9 cellular contexts compared by ENCODE assay signal in genomic region chr19:35774274-35775045, GRCh38. TPM values are rescaled to one million over a fixed set of nuclear protein-coding genes. Genes with fewer than 3 reads are reported as not detected.
DNase-seq lines count a peak whose midpoint lies in the region; FAIRE-seq and TF ChIP-seq lines count a peak whose summit lies in the region.
"Had no signal": no experiment of that assay in that cellular context is flagged by ENCODE, and none has a peak within 500 bp of the region (broad histone marks: within the 10 kb centered on the region; RNA-seq: fewer than 3 reads in every experiment).

No MANE protein-coding gene starts in this region.

- no peaks in the 10 kb centered on the region for H3K9me3 ChIP-seq in kidney (ENCODE audit: control insufficient read depth in 1 of 2, low read length in 2 of 2)

- H3K27me3 Mint-ChIP-seq in activated naive CD4-positive, alpha-beta T cell treated with anti-CD3 and anti-CD28 coated beads, Interleukin-2, amount 10 ng/mL, durations not matched to agents 7 days and 5 days, result no peaks in the 10 kb centered on the region
- no peaks in the 10 kb centered on the region for H3K27me3 Mint-ChIP-seq in activated CD4-positive, alpha-beta memory T cell treated with anti-CD3 and anti-CD28 coated beads for 36 hours
- no peaks in the 10 kb centered on the region for H3K27me3 Mint-ChIP-seq in type B pancreatic cell

- DNase-seq in activated naive CD4-positive, alpha-beta T cell treated with anti-CD3 and anti-CD28 coated beads, Interleukin-2, amount 10 ng/mL, durations not matched to agents 7 days and 5 days, result no peak
- DNase-seq in activated naive CD4-positive, alpha-beta T cell treated with Interleukin-2 at 50 U/mL for 16 hours, result no peak
- no peak for DNase-seq in activated CD4-positive, alpha-beta memory T cell treated with anti-CD3 and anti-CD28 coated beads for 36 hours
- DNase-seq in kidney (no peak), type B pancreatic cell (ENCODE audit: extremely low spot score, unreplicated experiment) (no peak), NCI-H1092 treated with DMSO at 0.1 percent for 48 hours (lab: John Stamatoyannopoulos, UW) (no peak), DMS 273 (lab: John Stamatoyannopoulos, UW; ENCODE audit: unreplicated experiment) (no peak)
- DNase-seq in activated CD4-positive, alpha-beta T cell treated with anti-CD3 and anti-CD28 coated beads for 4 hours, result no peak

- H3K36me3 Mint-ChIP-seq in activated naive CD4-positive, alpha-beta T cell treated with anti-CD3 and anti-CD28 coated beads, Interleukin-2, amount 10 ng/mL, durations not matched to agents 7 days and 5 days, result peaks cover 22% of the 10 kb centered on the region
- no peaks in the 10 kb centered on the region for H3K36me3 Mint-ChIP-seq in activated CD4-positive, alpha-beta memory T cell treated with anti-CD3 and anti-CD28 coated beads for 36 hours
- no peaks in the 10 kb centered on the region for H3K36me3 Mint-ChIP-seq in type B pancreatic cell

- no peak for FAIRE-seq in kidney (lab: Jason Lieb, UNC)

- TF ChIP-seq CTCF in kidney (IDR thresholded peaks at IDR 0.05; ENCODE audit: borderline replicate concordance, extremely low read depth, insufficient read depth) (no peak), type B pancreatic cell (conservative IDR thresholded peaks at IDR 0.05) (no peak)

- peaks cover 31% of the 10 kb centered on the region for H3K4me1 Mint-ChIP-seq in activated naive CD4-positive, alpha-beta T cell treated with anti-CD3 and anti-CD28 coated beads, Interleukin-2, amount 10 ng/mL, durations not matched to agents 7 days and 5 days
- H3K4me1 Mint-ChIP-seq in activated CD4-positive, alpha-beta memory T cell treated with anti-CD3 and anti-CD28 coated beads for 36 hours (ENCODE audit: low read depth), result peaks cover 15% of the 10 kb centered on the region
- H3K4me1 Mint-ChIP-seq in type B pancreatic cell (ENCODE audit: unreplicated experiment), result peaks cover 34% of the 10 kb centered on the region

- CTCF ChIA-PET in activated naive CD4-positive, alpha-beta T cell treated with anti-CD3 and anti-CD28 coated beads, Interleukin-2, amount 10 ng/mL, durations not matched to agents 7 days and 5 days (lab: Charles Lee), result no interaction called here
- CTCF ChIA-PET in activated CD4-positive, alpha-beta memory T cell treated with anti-CD3 and anti-CD28 coated beads for 36 hours (lab: Charles Lee), result interaction anchor here (0.6 to 0.7 kb wide), 2 partner anchors 26 to 213 kb away, joined by 3 read pairs; partner anchors contain the start of gene LIN37

- H3K4me1 ChIP-seq in kidney (ENCODE audit: control insufficient read depth in 1 of 2, insufficient read depth in 1 of 2, low read depth in 1 of 2, low read length in 2 of 2), result peaks cover 3 to 4% of the 10 kb centered on the region in 2 donors

- no peaks in the 10 kb centered on the region for H3K9me3 Mint-ChIP-seq in activated naive CD4-positive, alpha-beta T cell treated with anti-CD3 and anti-CD28 coated beads, Interleukin-2, amount 10 ng/mL, durations not matched to agents 7 days and 5 days
- no peaks in the 10 kb centered on the region for H3K9me3 Mint-ChIP-seq in activated CD4-positive, alpha-beta memory T cell treated with anti-CD3 and anti-CD28 coated beads for 36 hours
- H3K9me3 Mint-ChIP-seq in type B pancreatic cell, result no peaks in the 10 kb centered on the region

- H3K4me3 Mint-ChIP-seq in activated naive CD4-positive, alpha-beta T cell treated with anti-CD3 and anti-CD28 coated beads, Interleukin-2, amount 10 ng/mL, durations not matched to agents 7 days and 5 days, result peak overlapping the region; percentile 81
- H3K4me3 Mint-ChIP-seq in activated CD4-positive, alpha-beta memory T cell treated with anti-CD3 and anti-CD28 coated beads for 36 hours, result peak overlapping the region; percentile 71
- peak overlapping the region; percentile 87 for H3K4me3 Mint-ChIP-seq in type B pancreatic cell

- H3K36me3 ChIP-seq in kidney (ENCODE audit: control insufficient read depth in 1 of 2, insufficient read depth in 2 of 2, low read length in 2 of 2), result no peaks in the 10 kb centered on the region

- no peak overlapping the region for H3K27ac ChIP-seq in kidney (ENCODE audit: low read depth in 2 of 2, low read length in 2 of 2)

- H3K9ac ChIP-seq in kidney (ENCODE audit: low read length in 2 of 2), result no peak overlapping the region

- no peak overlapping the region for H3K27ac Mint-ChIP-seq in activated naive CD4-positive, alpha-beta T cell treated with anti-CD3 and anti-CD28 coated beads, Interleukin-2, amount 10 ng/mL, durations not matched to agents 7 days and 5 days
- H3K27ac Mint-ChIP-seq in activated CD4-positive, alpha-beta memory T cell treated with anti-CD3 and anti-CD28 coated beads for 36 hours, result no peak overlapping the region
- H3K27ac Mint-ChIP-seq in type B pancreatic cell, result peak overlapping the region; percentile 78

- intact Hi-C loops in activated CD4-positive, alpha-beta memory T cell treated with anti-CD3 and anti-CD28 coated beads for 36 hours (cut with micrococcal nuclease), result loop anchor here (1.0 to 2.0 kb wide), 4 partner anchors 16 to 62 kb away; partner anchors contain the start of genes LIN37, PROSER3, PSENEN and U2AF1L4
- intact Hi-C loops in kidney (cut with DNase I), result no loop called here

- POLR2A ChIA-PET in activated CD4-positive, alpha-beta memory T cell treated with anti-CD3 and anti-CD28 coated beads for 36 hours (lab: Charles Lee), result interaction anchor here (0.8 kb wide), 1 partner anchor 131 kb away, joined by 3 read pairs; no protein-coding TSS in a partner anchor

- peak overlapping the region; percentile 46 to 56 for H3K4me3 ChIP-seq in kidney (ENCODE audit: low read length in 2 of 2)

RNA-seq across cellular contexts. Expression of gene ARHGAP33, which starts 0.9 kb away (rescaled TPM):
- total RNA-seq in activated CD4-positive, alpha-beta memory T cell treated with anti-CD3 and anti-CD28 coated beads for 36 hours, result 10 to 100 TPM; 35.0 to 39.3 TPM
- total RNA-seq in kidney (18.5 TPM), type B pancreatic cell (ENCODE audit: low replicate concordance) (16.3 and 71.8 TPM in 2 replicates)
- polyA plus RNA-seq in kidney (ENCODE audit: insufficient read depth, low read depth, low replicate concordance), result 5.6 TPM

RNA-seq across cellular contexts. Expression of gene PROSER3, which starts 16.5 kb away (rescaled TPM):
- 10 to 100 TPM; 38.4 to 40.0 TPM for total RNA-seq in activated CD4-positive, alpha-beta memory T cell treated with anti-CD3 and anti-CD28 coated beads for 36 hours
- total RNA-seq in kidney (34.9 TPM), type B pancreatic cell (ENCODE audit: low replicate concordance) (34.6 and 48.0 TPM in 2 replicates)
- 2.8 TPM for polyA plus RNA-seq in kidney (ENCODE audit: insufficient read depth, low read depth, low replicate concordance)

RNA-seq across cellular contexts. Expression of gene HSPB6, which starts 17.6 kb away (rescaled TPM):
- under 1 TPM; 0.36 to 0.53 TPM for total RNA-seq in activated CD4-positive, alpha-beta memory T cell treated with anti-CD3 and anti-CD28 coated beads for 36 hours
- 64.3 TPM for total RNA-seq in kidney
- 53.1 TPM for polyA plus RNA-seq in kidney (ENCODE audit: insufficient read depth, low read depth, low replicate concordance)
- total RNA-seq in type B pancreatic cell (ENCODE audit: low replicate concordance), result 0.43 and 0.60 TPM in 2 replicates
- total RNA-seq: HT1080 had no signal

RNA-seq across cellular contexts. Expression of gene LIN37, which starts 26.1 kb away (rescaled TPM):
- 1 to 10 TPM; 7.5 TPM for total RNA-seq in activated CD4-positive, alpha-beta memory T cell treated with anti-CD3 and anti-CD28 coated beads for 36 hours
- total RNA-seq in kidney, result 11.2 TPM
- polyA plus RNA-seq in kidney (ENCODE audit: insufficient read depth, low read depth, low replicate concordance), result 11.4 TPM
- 15.5 and 17.9 TPM in 2 replicates for total RNA-seq in type B pancreatic cell (ENCODE audit: low replicate concordance)

RNA-seq across cellular contexts. Expression of gene PSENEN, which starts 29.0 kb away (rescaled TPM):
- 10 to 100 TPM; 46.7 to 47.9 TPM for total RNA-seq in activated CD4-positive, alpha-beta memory T cell treated with anti-CD3 and anti-CD28 coated beads for 36 hours
- 84.0 TPM for total RNA-seq in kidney
- polyA plus RNA-seq in kidney (ENCODE audit: insufficient read depth, low read depth, low replicate concordance), result 185 TPM
- total RNA-seq in type B pancreatic cell (ENCODE audit: low replicate concordance), result 74.2 and 85.4 TPM in 2 replicates

Comparison
In these comparisons a context has a peak if more than half of its experiments do, and no peak if none do; other contexts are left out.
1. RNA of gene HSPB6, which starts 17.6 kb away (total RNA-seq): 64.3 TPM in kidney (single experiment); 0.43 to 0.60 TPM in type B pancreatic cell and 0.36 to 0.53 TPM in activated CD4-positive, alpha-beta memory T cell treated with anti-CD3 and anti-CD28 coated beads for 36 hours; every median in the first group is over 10 times any median in the second.
2. Peak in every context shown above with its lines, with median percentiles within 50 percentile points of each other: H3K4me3 Mint-ChIP-seq.